ENCODE assay signal across 18 cellular contexts in the genomic region with DNA sequence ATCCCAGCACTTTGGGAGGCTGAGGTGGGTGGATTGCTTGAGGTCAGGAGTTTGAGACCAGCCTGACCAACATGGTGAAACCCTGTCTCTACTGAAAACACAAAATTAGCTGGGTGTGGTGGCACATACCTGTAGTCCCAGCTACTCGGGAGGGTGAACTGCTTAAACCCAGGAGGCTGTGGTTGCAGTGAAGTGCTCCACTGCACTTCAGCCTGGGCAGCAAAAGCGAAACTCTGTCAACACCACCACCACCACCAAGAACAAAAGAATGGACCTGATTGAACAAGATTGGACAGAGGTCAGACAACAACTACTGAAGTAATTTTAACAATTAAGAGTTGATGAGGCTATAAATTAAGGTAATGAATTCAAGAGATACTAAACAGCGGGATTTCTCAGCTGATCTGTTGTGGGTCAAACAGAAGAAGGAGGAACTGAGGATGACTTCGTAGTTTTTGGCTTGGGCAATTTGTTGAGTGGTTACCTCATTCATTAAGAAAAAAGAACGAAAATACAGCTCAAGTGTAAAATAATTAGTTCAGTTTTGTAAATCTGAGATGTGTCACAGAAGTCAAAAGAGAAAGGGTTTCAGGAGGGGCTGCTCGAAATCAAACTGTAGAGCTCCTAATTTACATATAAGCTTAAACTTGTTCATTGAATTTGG. TPM values are rescaled to one million over a fixed set of nuclear protein-coding genes. Genes with fewer than 3 reads are reported as not detected.
DNase-seq lines count a peak whose midpoint lies in the region; ATAC-seq, FAIRE-seq and TF ChIP-seq lines count a peak whose summit lies in the region.
"Had no signal": no experiment of that assay in that cellular context is flagged by ENCODE, and none has a peak within 500 bp of the region (broad histone marks: within the 10 kb centered on the region; RNA-seq: fewer than 3 reads in every experiment).

No MANE protein-coding gene starts in this region.

- H3K79me2 ChIP-seq in HepG2 (ENCODE audit: insufficient read depth, low read length): no peaks in the 10 kb centered on the region

- CTCF ChIA-PET in HepG2 (lab: Yijun Ruan, JAX; ENCODE audit: low intra/inter-chr PET ratio, low total read pairs) (no interaction called here), Panc1 (lab: Charles Lee) (no interaction called here)

- DNase-seq in HepG2 (ENCODE audit: low spot score) (no peak), Panc1 (ENCODE audit: low read depth, low spot score) (no peak), GM19240 (ENCODE audit: insufficient read length, low spot score) (no peak), endodermal cell (no peak), NCI-H446 (lab: John Stamatoyannopoulos, UW) (no peak), cerebellar cortex (ENCODE audit: low spot score) (no peak)
- DNase-seq: activated CD4-positive, alpha-beta T cell treated with anti-CD3 and anti-CD28 coated beads for 36 hours; activated naive CD8-positive, alpha-beta T cell treated with anti-CD3 and anti-CD28 coated beads, Interleukin-2, amount 10 ng/mL, durations not matched to agents 7 days and 5 days; activated T-cell treated with anti-CD3 and anti-CD28 coated beads for 4 hours; HCEC 1CT; hypothalamus had no signal

- H3K27ac ChIP-seq in liver (ENCODE audit: low read depth in 1 of 2, low read length in 2 of 2) (peak overlapping the region; percentile 40 to 61), HepG2 (ENCODE audit: extremely low read length, insufficient read depth, low read length) (no peak overlapping the region), Panc1 (ENCODE audit: low read length) (peak overlapping the region; percentile 55), layer of hippocampus (ENCODE audit: low read depth, low read length) (peak overlapping the region; percentile 36), endodermal cell (ENCODE audit: low read depth, low read length) (no peak overlapping the region)

- in situ Hi-C loops in HepG2 (cut with HindIII; ENCODE audit: extremely low pct_ligation_motif_present, low pct_unique_long_range_greater_than_20kb): no loop called here
- in situ Hi-C loops in Panc1 (cut with HindIII; ENCODE audit: low pct_unique_long_range_greater_than_20kb, low sequenced_read_pairs): no loop called here

- H3K27ac Mint-ChIP-seq in endodermal cell: no peak overlapping the region
- H3K27ac Mint-ChIP-seq: activated CD4-positive, alpha-beta T cell treated with anti-CD3 and anti-CD28 coated beads for 36 hours; activated naive CD8-positive, alpha-beta T cell treated with anti-CD3 and anti-CD28 coated beads, Interleukin-2, amount 10 ng/mL, durations not matched to agents 7 days and 5 days; stimulated activated naive CD8-positive, alpha-beta T cell treated with anti-CD3 and anti-CD28 coated beads, Interleukin-15, Interleukin-2, amounts not matched to agents 100 ng/mL and 50 ng/mL, for 24 hours had no signal

- 83% methylated on average over 6 of the region's 6 CpGs for WGBS in liver
- WGBS in HepG2 (ENCODE audit: low lambda C conversion rate): 80% methylated on average over 6 of the region's 6 CpGs
- 87 to 92% methylated on average over 3 to 6 of the region's 6 CpGs for WGBS in endodermal cell (ENCODE audit: insufficient coverage in 1 of 2, insufficient read length in 1 of 2), 2 experiments

- H3K36me3 Mint-ChIP-seq in endodermal cell (ENCODE audit: low read depth): no peaks in the 10 kb centered on the region
- H3K36me3 Mint-ChIP-seq: activated naive CD8-positive, alpha-beta T cell treated with anti-CD3 and anti-CD28 coated beads, Interleukin-2, amount 10 ng/mL, durations not matched to agents 7 days and 5 days had no signal

- BruUV-seq in HepG2 (replicated peaks; lab: Mats Ljungman, UMichigan) (no TSS peak), Panc1 (replicated peaks; lab: Mats Ljungman, UMichigan) (TSS peak; percentile 50)

- no peaks in the 10 kb centered on the region for H3K9me3 Mint-ChIP-seq in endodermal cell
- H3K9me3 Mint-ChIP-seq: activated naive CD8-positive, alpha-beta T cell treated with anti-CD3 and anti-CD28 coated beads, Interleukin-2, amount 10 ng/mL, durations not matched to agents 7 days and 5 days; stimulated activated naive CD8-positive, alpha-beta T cell treated with anti-CD3 and anti-CD28 coated beads, Interleukin-15, Interleukin-2, amounts not matched to agents 100 ng/mL and 50 ng/mL, for 24 hours had no signal

- H3K27me3 ChIP-seq in liver (ENCODE audit: control insufficient read depth in 4 of 4, insufficient read depth in 4 of 4, low read length in 3 of 4): no peaks in the 10 kb centered on the region
- H3K27me3 ChIP-seq in HepG2 (ENCODE audit: control insufficient read depth in 1 of 2, insufficient read depth in 2 of 2, low read length in 2 of 2): no peaks in the 10 kb centered on the region
- no peaks in the 10 kb centered on the region for H3K27me3 ChIP-seq in Panc1 (ENCODE audit: control insufficient read depth, insufficient read depth, low read length)
- H3K27me3 ChIP-seq in layer of hippocampus (ENCODE audit: control insufficient read depth, insufficient read depth, low read length): no peaks in the 10 kb centered on the region
- H3K27me3 ChIP-seq in endodermal cell (ENCODE audit: control insufficient read depth, insufficient read depth, low read length, poor library complexity, severe bottlenecking): no peaks in the 10 kb centered on the region

- H3K4me3 ChIP-seq in liver (ENCODE audit: low read depth in 1 of 3, low read length in 3 of 3) (no peak overlapping the region), HepG2 (replicated peaks in 1 of 3; ENCODE audit: insufficient read depth in 1 of 3, low read depth in 2 of 3, low read length in 3 of 3) (no peak overlapping the region), Panc1 (ENCODE audit: low read depth in 2 of 2, low read length in 2 of 2) (peak overlapping the region in 1 of 2 experiments; percentile 37; a peak in 2 of 4 replicates), endodermal cell (ENCODE audit: low read length) (no peak overlapping the region)

- FAIRE-seq in HepG2 (lab: Jason Lieb, UNC): no peak
- FAIRE-seq: A204.1 had no signal

- intact Hi-C loops in HepG2 (cut with micrococcal nuclease; ENCODE audit: unreplicated experiment): no loop called here
- intact Hi-C loops in Panc1 (cut with micrococcal nuclease; ENCODE audit: unreplicated experiment): no loop called here

- no peaks in the 10 kb centered on the region for H3K9me3 ChIP-seq in liver (ENCODE audit: control insufficient read depth in 4 of 4, low read length in 3 of 4)
- H3K9me3 ChIP-seq in HepG2 (ENCODE audit: low read length): no peaks in the 10 kb centered on the region
- H3K9me3 ChIP-seq in Panc1 (ENCODE audit: control insufficient read depth, insufficient read depth, low read depth, low read length): no peaks in the 10 kb centered on the region
- no peaks in the 10 kb centered on the region for H3K9me3 ChIP-seq in endodermal cell (ENCODE audit: control insufficient read depth, low read length)

- TF ChIP-seq EP300 in HepG2 (IDR thresholded peaks at IDR 0.05; ENCODE audit: low read depth in 2 of 2, low read length in 2 of 2) (no peak), HepG2 (CRISPR knock-in tag; IDR thresholded peaks at IDR 0.05; ENCODE audit: borderline replicate concordance) (no peak)

- H3K27me3 Mint-ChIP-seq in endodermal cell (ENCODE audit: insufficient read depth): no peaks in the 10 kb centered on the region

- ATAC-seq in HepG2: no peak
- no peak for ATAC-seq in Panc1
- ATAC-seq: activated CD4-positive, alpha-beta T cell treated with anti-CD3 and anti-CD28 coated beads for 36 hours had no signal

- TF ChIP-seq CTCF in liver (IDR thresholded peaks at IDR 0.05; ENCODE audit: low read depth, low read length, missing input control) (no peak), HepG2 (CRISPR knock-in tag; IDR thresholded peaks at IDR 0.05) (no peak), Panc1 (IDR thresholded peaks at IDR 0.05) (no peak), endodermal cell (conservative IDR thresholded peaks at IDR 0.05) (no peak)

- H2AFZ ChIP-seq in HepG2 (ENCODE audit: low read length): no peak overlapping the region

- no peak for TF ChIP-seq POLR2A in HepG2 (IDR thresholded peaks at IDR 0.05; ENCODE audit: insufficient read depth in 1 of 2, low read depth in 2 of 2, low read length in 2 of 2)

- no peak overlapping the region for H3K4me3 Mint-ChIP-seq in endodermal cell
- H3K4me3 Mint-ChIP-seq: activated CD4-positive, alpha-beta T cell treated with anti-CD3 and anti-CD28 coated beads for 36 hours; activated naive CD8-positive, alpha-beta T cell treated with anti-CD3 and anti-CD28 coated beads, Interleukin-2, amount 10 ng/mL, durations not matched to agents 7 days and 5 days; stimulated activated naive CD8-positive, alpha-beta T cell treated with anti-CD3 and anti-CD28 coated beads, Interleukin-15, Interleukin-2, amounts not matched to agents 100 ng/mL and 50 ng/mL, for 24 hours had no signal

- no peak overlapping the region for H3K4me2 ChIP-seq in HepG2 (ENCODE audit: low read depth, low read length)

- no peaks in the 10 kb centered on the region for H4K20me1 ChIP-seq in HepG2 (ENCODE audit: insufficient read depth, low read length)

- POLR2A ChIA-PET in HepG2 (lab: Yijun Ruan, JAX) (no interaction called here), Panc1 (lab: Charles Lee) (no interaction called here)

- no peaks in the 10 kb centered on the region for H3K36me3 ChIP-seq in liver (ENCODE audit: control insufficient read depth in 4 of 4, insufficient read depth in 3 of 4, low read depth in 1 of 4, low read length in 3 of 4)
- H3K36me3 ChIP-seq in HepG2 (replicated peaks in 1 of 2; ENCODE audit: control insufficient read depth in 1 of 2, insufficient read depth in 2 of 2, low read length in 2 of 2): no peaks in the 10 kb centered on the region
- H3K36me3 ChIP-seq in Panc1 (ENCODE audit: control insufficient read depth, insufficient read depth, low read length): no peaks in the 10 kb centered on the region
- H3K36me3 ChIP-seq in endodermal cell (ENCODE audit: control insufficient read depth, insufficient read depth, low read length): no peaks in the 10 kb centered on the region

- no peaks in the 10 kb centered on the region for H3K4me1 Mint-ChIP-seq in endodermal cell
- H3K4me1 Mint-ChIP-seq: activated naive CD8-positive, alpha-beta T cell treated with anti-CD3 and anti-CD28 coated beads, Interleukin-2, amount 10 ng/mL, durations not matched to agents 7 days and 5 days had no signal

- H3K9ac ChIP-seq in liver (ENCODE audit: low read depth in 1 of 2, low read length in 2 of 2): no peak overlapping the region
- no peak overlapping the region for H3K9ac ChIP-seq in HepG2 (ENCODE audit: insufficient read depth, low read depth, low read length)
- H3K9ac ChIP-seq in endodermal cell (ENCODE audit: extremely low read depth, low read length, poor library complexity, severe bottlenecking): no peak overlapping the region

- H3K4me1 ChIP-seq in liver (ENCODE audit: control insufficient read depth in 4 of 4, insufficient read depth in 4 of 4, low read length in 3 of 4) (peaks cover 3 to 24% (median 17%) of the 10 kb centered on the region in 4 donors), HepG2 (ENCODE audit: insufficient read depth, low read length) (peaks cover 47% of the 10 kb centered on the region), Panc1 (ENCODE audit: control insufficient read depth, insufficient read depth, low read length) (peaks cover 49% of the 10 kb centered on the region), endodermal cell (ENCODE audit: control insufficient read depth, insufficient read depth, low read length) (no peaks in the 10 kb centered on the region)

- TF ChIP-seq RAD21 in liver (IDR thresholded peaks at IDR 0.05) (no peak), HepG2 (CRISPR knock-in tag; IDR thresholded peaks at IDR 0.05) (no peak)

RNA-seq across cellular contexts. Expression of a gene that starts 4.7 kb away (rescaled TPM):
- total RNA-seq in liver (1 to 10 TPM; 3.8 to 5.2 TPM), HepG2 (2016; rRNA removed; fragmentation: Illumina TruSeq; extraction: Trizol) (0.89 and 1.4 TPM in 2 replicates), Panc1 (2021; ENCODE audit: unreplicated experiment) (22.5 TPM), endodermal cell (under 1 TPM in 1 of 2 donors, not detected in 1; 1.00 TPM)
- polyA plus RNA-seq in liver (1 to 10 TPM; 3.0 to 3.3 TPM), HepG2 (2011; rRNA removed) (2.7 and 3.6 TPM in 2 replicates)
- 0.30 and 0.44 TPM in 2 replicates for total RNA-seq in HepG2 (2016; cell fraction: cytosol; rRNA removed; fragmentation: Illumina TruSeq; extraction: Trizol; ENCODE audit: low read depth)
- 1.4 TPM in 2 replicates for total RNA-seq in HepG2 (2016; cell fraction: insoluble cytoplasmic fraction; rRNA removed; fragmentation: Illumina TruSeq; extraction: Trizol)
- total RNA-seq in HepG2 (2016; cell fraction: membrane; rRNA removed; fragmentation: Illumina TruSeq; extraction: Trizol): 0.72 and 0.74 TPM in 2 replicates
- total RNA-seq in HepG2 (2016; cell fraction: nucleus; rRNA removed; fragmentation: Illumina TruSeq; extraction: Trizol): 0.66 and 0.75 TPM in 2 replicates
- 1.2 and 1.7 TPM in 2 replicates for polyA plus RNA-seq in HepG2 (2011; cell fraction: cytosol; rRNA removed)
- polyA plus RNA-seq in HepG2 (2011; cell fraction: nucleus; rRNA removed): 1.4 and 2.7 TPM in 2 replicates
- polyA plus RNA-seq in HepG2 (2012): 0.31 and 0.44 TPM in 2 replicates
- 0.38 and 0.43 TPM in 2 replicates for polyA plus RNA-seq in HepG2 (2016; cell fraction: cytosol; fragmentation: Illumina TruSeq; extraction: Trizol; ENCODE audit: low read depth)
- 1.1 and 1.3 TPM in 2 replicates for polyA plus RNA-seq in HepG2 (2016; cell fraction: insoluble cytoplasmic fraction; fragmentation: Illumina TruSeq; extraction: Trizol; ENCODE audit: low read depth)
- 0.60 and 1.1 TPM in 2 replicates for polyA plus RNA-seq in HepG2 (2016; cell fraction: membrane; fragmentation: Illumina TruSeq; extraction: Trizol; ENCODE audit: low read depth)
- 1.5 and 2.4 TPM in 2 replicates for polyA plus RNA-seq in HepG2 (2016; cell fraction: nucleus; fragmentation: Illumina TruSeq; extraction: Trizol; ENCODE audit: insufficient read depth, low read depth)
- 0.50 and 22.8 TPM in 2 replicates for polyA minus RNA-seq in HepG2 (2011; rRNA and poly(A)+ RNA removed; ENCODE audit: low replicate concordance)
- 0.97 and 1.5 TPM in 2 replicates for polyA minus RNA-seq in HepG2 (2011; cell fraction: cytosol; rRNA and poly(A)+ RNA removed)
- polyA minus RNA-seq in HepG2 (2011; cell fraction: nucleus; rRNA and poly(A)+ RNA removed): 4.1 TPM in 2 replicates
- 25.1 TPM for polyA plus RNA-seq in Panc1 (2012; ENCODE audit: insufficient read length)
- polyA plus RNA-seq in endodermal cell (2013, experiment 1 of 2): not detected
- 0.29 TPM for polyA plus RNA-seq in endodermal cell (2013, experiment 2 of 2)
- total RNA-seq: activated CD4-positive, alpha-beta T cell treated with anti-CD3 and anti-CD28 coated beads for 36 hours; lung microvascular endothelial cell had no signal

RNA-seq across cellular contexts. Expression of a gene that starts 7.9 kb away (rescaled TPM):
- total RNA-seq in liver (under 1 TPM in 1 of 2 donors, not detected in 1; 0.42 TPM), HepG2 (2016; rRNA removed; fragmentation: Illumina TruSeq; extraction: Trizol) (not detected in 2 replicates), Panc1 (2021; ENCODE audit: unreplicated experiment) (0.23 TPM), endodermal cell (not detected)
- polyA plus RNA-seq in liver (under 1 TPM; 0.07 to 0.29 TPM), HepG2 (2011; rRNA removed) (not detected in 2 replicates)
- not detected in 2 replicates for total RNA-seq in HepG2 (2016; cell fraction: cytosol; rRNA removed; fragmentation: Illumina TruSeq; extraction: Trizol; ENCODE audit: low read depth)
- 0.15 TPM in 1 of 2 replicates, not detected in the other for total RNA-seq in HepG2 (2016; cell fraction: insoluble cytoplasmic fraction; rRNA removed; fragmentation: Illumina TruSeq; extraction: Trizol)
- total RNA-seq in HepG2 (2016; cell fraction: membrane; rRNA removed; fragmentation: Illumina TruSeq; extraction: Trizol): not detected in 2 replicates
- 0.69 TPM in 1 of 2 replicates, not detected in the other for total RNA-seq in HepG2 (2016; cell fraction: nucleus; rRNA removed; fragmentation: Illumina TruSeq; extraction: Trizol)
- not detected in 2 replicates for polyA plus RNA-seq in HepG2 (2011; cell fraction: cytosol; rRNA removed)
- polyA plus RNA-seq in HepG2 (2011; cell fraction: nucleus; rRNA removed): 0.19 TPM in 1 of 2 replicates, not detected in the other
- not detected in 2 replicates for polyA plus RNA-seq in HepG2 (2012)
- not detected in 2 replicates for polyA plus RNA-seq in HepG2 (2016; cell fraction: cytosol; fragmentation: Illumina TruSeq; extraction: Trizol; ENCODE audit: low read depth)
- polyA plus RNA-seq in HepG2 (2016; cell fraction: insoluble cytoplasmic fraction; fragmentation: Illumina TruSeq; extraction: Trizol; ENCODE audit: low read depth): not detected in 2 replicates
- polyA plus RNA-seq in HepG2 (2016; cell fraction: membrane; fragmentation: Illumina TruSeq; extraction: Trizol; ENCODE audit: low read depth): not detected in 2 replicates
- polyA plus RNA-seq in HepG2 (2016; cell fraction: nucleus; fragmentation: Illumina TruSeq; extraction: Trizol; ENCODE audit: insufficient read depth, low read depth): 1.6 TPM in 1 of 2 replicates, not detected in the other
- not detected in 2 replicates for polyA minus RNA-seq in HepG2 (2011; rRNA and poly(A)+ RNA removed; ENCODE audit: low replicate concordance)
- polyA minus RNA-seq in HepG2 (2011; cell fraction: cytosol; rRNA and poly(A)+ RNA removed): not detected in 2 replicates
- not detected in 2 replicates for polyA minus RNA-seq in HepG2 (2011; cell fraction: nucleus; rRNA and poly(A)+ RNA removed)
- polyA plus RNA-seq in Panc1 (2012; ENCODE audit: insufficient read length): not detected
- 0.50 TPM for polyA plus RNA-seq in endodermal cell (2013, experiment 1 of 2)
- not detected for polyA plus RNA-seq in endodermal cell (2013, experiment 2 of 2)
- total RNA-seq: chondrocyte; lung microvascular endothelial cell; T-helper 1 cell treated with Interleukin-12 subunit alpha and Interleukin-12 subunit beta and Interleukin-4 antibody, amounts not matched to agents 30 ng/mL and 1 ng/mL, for 36 hours had no signal

RNA-seq across cellular contexts. Expression of a gene that starts 16.1 kb away (rescaled TPM):
- total RNA-seq in liver (100 to 1,000 TPM in 1 of 2 donors, under 1 TPM in 1; 0.70 to 190 TPM), HepG2 (2016; rRNA removed; fragmentation: Illumina TruSeq; extraction: Trizol) (0.38 TPM in 1 of 2 replicates, not detected in the other), Panc1 (2021; ENCODE audit: unreplicated experiment) (2.5 TPM), endodermal cell (1 to 10 TPM in 1 of 2 donors, under 1 TPM in 1; 0.24 to 1.0 TPM)
- polyA plus RNA-seq in liver (100 to 1,000 TPM in 1 of 2 donors, 10 to 100 TPM in 1; 24.4 to 133 TPM), HepG2 (2011; rRNA removed) (0.58 and 0.67 TPM in 2 replicates)
- 0.40 and 1.2 TPM in 2 replicates for total RNA-seq in HepG2 (2016; cell fraction: cytosol; rRNA removed; fragmentation: Illumina TruSeq; extraction: Trizol; ENCODE audit: low read depth)
- total RNA-seq in HepG2 (2016; cell fraction: insoluble cytoplasmic fraction; rRNA removed; fragmentation: Illumina TruSeq; extraction: Trizol): 0.34 and 0.41 TPM in 2 replicates
- 0.52 and 0.62 TPM in 2 replicates for total RNA-seq in HepG2 (2016; cell fraction: membrane; rRNA removed; fragmentation: Illumina TruSeq; extraction: Trizol)
- 0.78 and 0.81 TPM in 2 replicates for total RNA-seq in HepG2 (2016; cell fraction: nucleus; rRNA removed; fragmentation: Illumina TruSeq; extraction: Trizol)
- polyA plus RNA-seq in HepG2 (2011; cell fraction: cytosol; rRNA removed): 0.15 and 0.19 TPM in 2 replicates
- polyA plus RNA-seq in HepG2 (2011; cell fraction: nucleus; rRNA removed): 1.1 and 1.8 TPM in 2 replicates
- 0.72 and 1.4 TPM in 2 replicates for polyA plus RNA-seq in HepG2 (2012)
- not detected in 2 replicates for polyA plus RNA-seq in HepG2 (2016; cell fraction: cytosol; fragmentation: Illumina TruSeq; extraction: Trizol; ENCODE audit: low read depth)
- 0.40 and 0.53 TPM in 2 replicates for polyA plus RNA-seq in HepG2 (2016; cell fraction: insoluble cytoplasmic fraction; fragmentation: Illumina TruSeq; extraction: Trizol; ENCODE audit: low read depth)
- polyA plus RNA-seq in HepG2 (2016; cell fraction: membrane; fragmentation: Illumina TruSeq; extraction: Trizol; ENCODE audit: low read depth): not detected in 2 replicates
- 2.3 and 2.8 TPM in 2 replicates for polyA plus RNA-seq in HepG2 (2016; cell fraction: nucleus; fragmentation: Illumina TruSeq; extraction: Trizol; ENCODE audit: insufficient read depth, low read depth)
- polyA minus RNA-seq in HepG2 (2011; rRNA and poly(A)+ RNA removed; ENCODE audit: low replicate concordance): 0.28 and 0.40 TPM in 2 replicates
- polyA minus RNA-seq in HepG2 (2011; cell fraction: cytosol; rRNA and poly(A)+ RNA removed): not detected in 2 replicates
- 2.7 and 4.0 TPM in 2 replicates for polyA minus RNA-seq in HepG2 (2011; cell fraction: nucleus; rRNA and poly(A)+ RNA removed)
- polyA plus RNA-seq in Panc1 (2012; ENCODE audit: insufficient read length): 1.0 TPM
- polyA plus RNA-seq in endodermal cell (2013, experiment 1 of 2): 0.57 TPM
- 0.83 TPM for polyA plus RNA-seq in endodermal cell (2013, experiment 2 of 2)

Comparison
In these comparisons a context has a peak if more than half of its experiments do, and no peak if none do; other contexts are left out.
1. H3K27ac ChIP-seq: peak in liver (2 of 2), Panc1 (single experiment) and layer of hippocampus (single experiment); none in HepG2 (single experiment) and endodermal cell (single experiment).